In genomic region chr1:228882785-228883450, GRCh38 we compare ENCODE assay signal across 19 cellular contexts.
"Had no signal": no experiment of that assay in that cellular context is flagged by ENCODE, and none has a peak within 500 bp of the region (broad histone marks: within the 10 kb centered on the region; RNA-seq: fewer than 3 reads in every experiment).

No MANE protein-coding gene starts in this region.

- H3K27me3 ChIP-seq: gastroesophageal sphincter, sigmoid colon had no signal

- H3K9me3 ChIP-seq: gastroesophageal sphincter had no signal

- ATAC-seq: gastroesophageal sphincter, left cardiac atrium, T-cell had no signal

- H3K27ac ChIP-seq: coronary artery, epithelial cell of prostate, gastroesophageal sphincter, sigmoid colon, WERI-Rb-1 had no signal

- FAIRE-seq: islet of Langerhans, urothelium cell line had no signal

- H3K36me3 ChIP-seq: gastroesophageal sphincter, sigmoid colon, WERI-Rb-1 had no signal

- DNase-seq: activated CD4-positive, alpha-beta T cell treated with anti-CD3 and anti-CD28 coated beads, Interleukin-2, amount 50 U/mL, for 4 hours; activated naive CD4-positive, alpha-beta T cell treated with anti-CD3 and anti-CD28 coated beads for 36 hours; activated naive CD8-positive, alpha-beta T cell treated with anti-CD3 and anti-CD28 coated beads, Interleukin-2, amount 10 ng/mL, durations not matched to agents 7 days and 5 days; activated T-cell treated with anti-CD3 and anti-CD28 coated beads, Interleukin-2, amount 50 U/mL, for 48 hours; amygdala; cerebellar nuclear complex; left cardiac atrium; occipital lobe; sigmoid colon; stimulated activated CD4-positive, alpha-beta T cell treated with anti-CD3 and anti-CD28 coated beads, Interleukin-2, amount 100 ng/mL, for 48 hours; stimulated activated naive CD4-positive, alpha-beta T cell treated with Interleukin-2 at 50 U/mL for 16 hours; T-cell; WERI-Rb-1 had no signal

- H3K4me3 ChIP-seq: coronary artery, gastroesophageal sphincter, sigmoid colon, smooth muscle cell had no signal

- H3K4me1 ChIP-seq: gastroesophageal sphincter, sigmoid colon had no signal
